Comparison of ENCODE assay signal across 31 cellular contexts in genomic region chr18:60812921-60813320, GRCh38.
"Had no signal": no experiment of that assay in that cellular context is flagged by ENCODE, and none has a peak within 500 bp of the region (broad histone marks: within the 10 kb centered on the region; RNA-seq: fewer than 3 reads in every experiment).

No MANE protein-coding gene starts in this region.

- H3K27me3 ChIP-seq: neural progenitor cell, ovary, right lobe of liver, sigmoid colon, spleen, suprapubic skin, testis, tibial artery, transverse colon, upper lobe of left lung, vagina had no signal

- H3K9me3 ChIP-seq: ovary, psoas muscle, right lobe of liver, sigmoid colon, spleen, suprapubic skin, testis, tibial artery, transverse colon, upper lobe of left lung, vagina had no signal

- H3K9ac ChIP-seq: neural progenitor cell, parathyroid adenoma had no signal

- H3K36me3 Mint-ChIP-seq: natural killer cell; neural progenitor cell; stimulated activated memory B cell treated with anti-CD40 and anti-IgM and Interleukin-4, amounts not matched to agents 10 μg/mL and 1 μg/mL and 100 μg/mL, for 72 hours had no signal

- H3K27me3 Mint-ChIP-seq: progenitor cell of endocrine pancreas; stimulated activated memory B cell treated with anti-CD40 and anti-IgM and Interleukin-4, amounts not matched to agents 10 μg/mL and 1 μg/mL and 100 μg/mL, for 72 hours; stimulated activated naive CD8-positive, alpha-beta T cell treated with anti-CD3 and anti-CD28 coated beads, Interleukin-15, amount 100 ng/mL, for 72 hours had no signal

- ATAC-seq: natural killer cell; psoas muscle; right cardiac atrium; right lobe of liver; stimulated activated memory B cell treated with anti-CD40 and anti-IgM and Interleukin-4, amounts not matched to agents 10 μg/mL and 1 μg/mL and 100 μg/mL, for 72 hours; stimulated activated naive CD8-positive, alpha-beta T cell treated with anti-CD3 and anti-CD28 coated beads, Interleukin-15, amount 100 ng/mL, for 72 hours; stimulated activated naive CD8-positive, alpha-beta T cell treated with anti-CD3 and anti-CD28 coated beads, Interleukin-15, Interleukin-2, amounts not matched to agents 100 U/mL and 50 U/mL, for 24 hours had no signal

- H3K9me3 Mint-ChIP-seq: nephron, neural progenitor cell had no signal

- H3K27ac Mint-ChIP-seq: natural killer cell; nephron; neural progenitor cell; progenitor cell of endocrine pancreas; stimulated activated memory B cell treated with anti-CD40 and anti-IgM and Interleukin-4, amounts not matched to agents 10 μg/mL and 1 μg/mL and 100 μg/mL, for 72 hours; stimulated activated naive CD8-positive, alpha-beta T cell treated with anti-CD3 and anti-CD28 coated beads, Interleukin-15, amount 100 ng/mL, for 72 hours had no signal

- H3K4me1 ChIP-seq: neural progenitor cell, parathyroid adenoma, psoas muscle, right lobe of liver, sigmoid colon, spleen, suprapubic skin, testis, tibial artery, transverse colon, upper lobe of left lung, vagina had no signal

- H3K36me3 ChIP-seq: neural progenitor cell, ovary, right lobe of liver, sigmoid colon, spleen, suprapubic skin, tibial artery, transverse colon, upper lobe of left lung, vagina had no signal

- H3K4me1 Mint-ChIP-seq: natural killer cell; nephron; neural progenitor cell; stimulated activated memory B cell treated with anti-CD40 and anti-IgM and Interleukin-4, amounts not matched to agents 10 μg/mL and 1 μg/mL and 100 μg/mL, for 72 hours; stimulated activated naive CD8-positive, alpha-beta T cell treated with anti-CD3 and anti-CD28 coated beads, Interleukin-15, amount 100 ng/mL, for 72 hours had no signal

- DNase-seq: natural killer cell; occipital lobe; ovary; posterior cingulate gyrus; psoas muscle; right cardiac atrium; right lobe of liver; sigmoid colon; spleen; stimulated activated CD4-positive, alpha-beta T cell treated with anti-CD3 and anti-CD28 coated beads, Interleukin-12 subunit alpha, Interleukin-12 subunit beta, amount 100 ng/mL, for 4 hours; stimulated activated CD4-positive, alpha-beta T cell treated with anti-CD3 and anti-CD28 coated beads, Interleukin-1b, Interleukin-23, amount 100 ng/mL, for 48 hours; stimulated activated CD4-positive, alpha-beta T cell treated with anti-CD3 and anti-CD28 coated beads, Interleukin-4, amount 100 ng/mL, for 1 hour; stimulated activated CD4-positive, alpha-beta T cell treated with anti-CD3 and anti-CD28 coated beads, Interleukin-4, amount 100 ng/mL, for 4 hours; stimulated activated CD8-positive, alpha-beta memory T cell treated with anti-CD3 and anti-CD28 coated beads, Interleukin-4, amount 100 ng/mL, for 48 hours; stimulated activated naive CD4-positive, alpha-beta T cell; stimulated activated naive CD8-positive, alpha-beta T cell treated with anti-CD3 and anti-CD28 coated beads, Interleukin-15, amount 100 ng/mL, for 72 hours; stimulated activated naive CD8-positive, alpha-beta T cell treated with anti-CD3 and anti-CD28 coated beads, Interleukin-15, Interleukin-2, amounts not matched to agents 100 U/mL and 50 U/mL, for 24 hours; substantia nigra; testis; tibial artery; transverse colon; upper lobe of left lung had no signal

- H3K4me3 Mint-ChIP-seq: natural killer cell; nephron; neural progenitor cell; stimulated activated memory B cell treated with anti-CD40 and anti-IgM and Interleukin-4, amounts not matched to agents 10 μg/mL and 1 μg/mL and 100 μg/mL, for 72 hours; stimulated activated naive CD8-positive, alpha-beta T cell treated with anti-CD3 and anti-CD28 coated beads, Interleukin-15, amount 100 ng/mL, for 72 hours had no signal

- H3K4me3 ChIP-seq: neural progenitor cell, ovary, psoas muscle, right lobe of liver, sigmoid colon, skin epidermis, smooth muscle cell, spleen, suprapubic skin, testis, tibial artery, transverse colon, upper lobe of left lung, vagina had no signal
